Comparison of ENCODE assay signal across 3 cellular contexts in the genomic region with DNA sequence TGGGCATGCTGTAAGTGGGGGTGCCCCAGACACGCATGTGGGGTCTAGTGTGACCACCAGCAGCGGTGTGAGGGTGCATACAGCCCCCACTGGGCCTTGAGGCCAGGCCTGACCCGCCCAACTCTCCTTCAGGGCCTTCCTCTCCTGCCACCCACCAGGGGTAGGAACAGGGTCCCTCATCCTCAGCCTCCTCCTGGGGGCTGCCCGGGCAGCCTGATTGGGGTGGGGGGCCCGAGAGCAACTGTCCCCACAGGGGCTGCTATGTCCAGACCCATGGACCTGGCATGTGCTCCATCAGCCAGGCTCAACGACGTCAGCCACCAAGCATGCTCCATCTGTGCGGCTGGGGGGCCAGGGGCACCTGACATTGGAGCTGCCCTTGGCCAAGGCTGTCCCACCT.
TF ChIP-seq lines count a peak whose summit lies in the region.

No MANE protein-coding gene starts in this region.

TF ChIP-seq in GM23338, 12 proteins besides CTCF, POLR2A, EP300 and RAD21 (continues in another document):
- TF ChIP-seq JUNB (IDR thresholded peaks at IDR 0.05; ENCODE audit: unreplicated experiment): no peak
- no peak for TF ChIP-seq EZH2phosphoT487 (IDR thresholded peaks at IDR 0.05; ENCODE audit: unreplicated experiment)
- no peak for TF ChIP-seq STAT1 (IDR thresholded peaks at IDR 0.05; ENCODE audit: unreplicated experiment)
- TF ChIP-seq, protein P1, sequence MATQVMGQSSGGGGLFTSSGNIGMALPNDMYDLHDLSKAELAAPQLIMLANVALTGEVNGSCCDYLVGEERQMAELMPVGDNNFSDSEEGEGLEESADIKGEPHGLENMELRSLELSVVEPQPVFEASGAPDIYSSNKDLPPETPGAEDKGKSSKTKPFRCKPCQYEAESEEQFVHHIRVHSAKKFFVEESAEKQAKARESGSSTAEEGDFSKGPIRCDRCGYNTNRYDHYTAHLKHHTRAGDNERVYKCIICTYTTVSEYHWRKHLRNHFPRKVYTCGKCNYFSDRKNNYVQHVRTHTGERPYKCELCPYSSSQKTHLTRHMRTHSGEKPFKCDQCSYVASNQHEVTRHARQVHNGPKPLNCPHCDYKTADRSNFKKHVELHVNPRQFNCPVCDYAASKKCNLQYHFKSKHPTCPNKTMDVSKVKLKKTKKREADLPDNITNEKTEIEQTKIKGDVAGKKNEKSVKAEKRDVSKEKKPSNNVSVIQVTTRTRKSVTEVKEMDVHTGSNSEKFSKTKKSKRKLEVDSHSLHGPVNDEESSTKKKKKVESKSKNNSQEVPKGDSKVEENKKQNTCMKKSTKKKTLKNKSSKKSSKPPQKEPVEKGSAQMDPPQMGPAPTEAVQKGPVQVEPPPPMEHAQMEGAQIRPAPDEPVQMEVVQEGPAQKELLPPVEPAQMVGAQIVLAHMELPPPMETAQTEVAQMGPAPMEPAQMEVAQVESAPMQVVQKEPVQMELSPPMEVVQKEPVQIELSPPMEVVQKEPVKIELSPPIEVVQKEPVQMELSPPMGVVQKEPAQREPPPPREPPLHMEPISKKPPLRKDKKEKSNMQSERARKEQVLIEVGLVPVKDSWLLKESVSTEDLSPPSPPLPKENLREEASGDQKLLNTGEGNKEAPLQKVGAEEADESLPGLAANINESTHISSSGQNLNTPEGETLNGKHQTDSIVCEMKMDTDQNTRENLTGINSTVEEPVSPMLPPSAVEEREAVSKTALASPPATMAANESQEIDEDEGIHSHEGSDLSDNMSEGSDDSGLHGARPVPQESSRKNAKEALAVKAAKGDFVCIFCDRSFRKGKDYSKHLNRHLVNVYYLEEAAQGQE (IDR thresholded peaks at IDR 0.05; ENCODE audit: unreplicated experiment): no peak

TF ChIP-seq in IMR-90, 13 proteins besides CTCF, POLR2A, EP300 and RAD21:
- no peak for TF ChIP-seq SMC3 (IDR thresholded peaks at IDR 0.05; ENCODE audit: low read depth, low read length)
- TF ChIP-seq RCOR1 (IDR thresholded peaks at IDR 0.05; ENCODE audit: insufficient replicate concordance, low read length): no peak
- no peak for TF ChIP-seq NFE2L2 (IDR thresholded peaks at IDR 0.05; ENCODE audit: low read depth, low read length)
- TF ChIP-seq MXI1 (IDR thresholded peaks at IDR 0.05; ENCODE audit: borderline replicate concordance, low read depth, low read length): no peak
TF ChIP-seq in IMR-90: peak in this region for 0.

TF ChIP-seq in H1, 55 proteins besides CTCF, POLR2A, EP300 and RAD21:
- TF ChIP-seq SIRT6 (IDR thresholded peaks at IDR 0.05; ENCODE audit: low read length) (no peak), SP2 (IDR thresholded peaks at IDR 0.05; ENCODE audit: low read length) (no peak), KDM4A (IDR thresholded peaks at IDR 0.05; ENCODE audit: low read depth, low read length, severe bottlenecking) (no peak)
- TF ChIP-seq, protein P2, sequence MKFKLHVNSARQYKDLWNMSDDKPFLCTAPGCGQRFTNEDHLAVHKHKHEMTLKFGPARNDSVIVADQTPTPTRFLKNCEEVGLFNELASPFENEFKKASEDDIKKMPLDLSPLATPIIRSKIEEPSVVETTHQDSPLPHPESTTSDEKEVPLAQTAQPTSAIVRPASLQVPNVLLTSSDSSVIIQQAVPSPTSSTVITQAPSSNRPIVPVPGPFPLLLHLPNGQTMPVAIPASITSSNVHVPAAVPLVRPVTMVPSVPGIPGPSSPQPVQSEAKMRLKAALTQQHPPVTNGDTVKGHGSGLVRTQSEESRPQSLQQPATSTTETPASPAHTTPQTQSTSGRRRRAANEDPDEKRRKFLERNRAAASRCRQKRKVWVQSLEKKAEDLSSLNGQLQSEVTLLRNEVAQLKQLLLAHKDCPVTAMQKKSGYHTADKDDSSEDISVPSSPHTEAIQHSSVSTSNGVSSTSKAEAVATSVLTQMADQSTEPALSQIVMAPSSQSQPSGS (IDR thresholded peaks at IDR 0.05; ENCODE audit: low read length): no peak
- TF ChIP-seq, protein P3, sequence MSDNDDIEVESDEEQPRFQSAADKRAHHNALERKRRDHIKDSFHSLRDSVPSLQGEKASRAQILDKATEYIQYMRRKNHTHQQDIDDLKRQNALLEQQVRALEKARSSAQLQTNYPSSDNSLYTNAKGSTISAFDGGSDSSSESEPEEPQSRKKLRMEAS (IDR thresholded peaks at IDR 0.05): no peak
